In the genomic region with DNA sequence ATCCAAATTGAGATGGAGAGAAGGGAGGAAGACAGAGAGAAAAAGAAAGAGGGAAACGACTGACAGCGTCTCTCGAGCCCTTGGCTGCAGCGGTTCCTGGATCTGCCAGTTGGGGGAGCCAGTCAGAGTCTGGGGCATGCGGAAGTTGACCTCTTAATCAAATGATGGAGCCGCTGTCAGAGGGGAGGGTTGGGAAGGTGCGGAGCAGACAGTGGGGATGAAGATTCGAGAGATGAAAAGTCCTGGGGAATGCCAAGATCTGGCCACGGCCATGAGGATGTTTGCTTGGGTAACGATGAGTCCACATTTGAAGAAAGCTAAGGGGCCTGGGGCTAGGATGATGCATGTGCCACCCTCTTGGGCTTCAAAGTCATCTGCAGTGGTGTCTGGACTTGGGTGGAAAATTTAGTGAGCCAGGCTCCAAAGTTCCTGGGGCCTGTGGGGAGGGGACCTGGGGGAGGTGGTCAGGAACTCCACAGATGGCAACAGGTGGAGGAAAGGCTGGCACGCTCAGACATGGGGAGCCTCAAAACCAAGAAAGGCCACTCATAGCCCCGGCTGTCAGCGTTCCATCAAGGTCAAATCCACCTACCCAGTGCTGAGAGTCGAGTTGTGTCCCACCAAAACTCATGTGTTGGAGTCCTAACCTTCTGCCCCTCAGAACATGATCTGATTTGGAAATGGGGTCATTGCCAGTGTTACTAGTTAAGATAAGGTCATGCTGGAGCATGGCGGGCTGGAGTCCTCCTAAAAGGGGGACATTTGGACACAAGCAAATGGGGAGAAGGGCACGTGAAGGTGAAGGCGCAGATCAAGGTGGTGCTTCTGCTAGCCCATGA, we compare ENCODE assay signal across 15 cellular contexts.
A peak's percentile ranks its signal among the peaks of the same experiment; 100 is the strongest.
DNase-seq lines count a peak whose midpoint lies in the region; ATAC-seq and TF ChIP-seq lines count a peak whose summit lies in the region.
"Had no signal": no experiment of that assay in that cellular context is flagged by ENCODE, and none has a peak within 500 bp of the region (broad histone marks: within the 10 kb centered on the region; RNA-seq: fewer than 3 reads in every experiment).

No MANE protein-coding gene starts in this region.

- H3K27ac ChIP-seq in heart left ventricle, result no peak overlapping the region
- H3K27ac ChIP-seq: adrenal gland, lower lobe of right lung, VCaP had no signal

- no peak for ATAC-seq in heart left ventricle
- no peak for ATAC-seq in left cardiac atrium
- ATAC-seq in natural killer cell treated with Interleukin-12 subunit alpha and Interleukin-12 subunit beta and Interleukin-15 and Interleukin-18, amount 100 ng/mL, for 72 hours, result no peak
- ATAC-seq in GM18867 (IDR thresholded peaks at IDR 0.05; ENCODE audit: unreplicated experiment), result no peak
- ATAC-seq in HG02840 (IDR thresholded peaks at IDR 0.05; ENCODE audit: low FRiP score, unreplicated experiment), result no peak

- no peak for TF ChIP-seq POLR2A in heart left ventricle (IDR thresholded peaks at IDR 0.05)

- 78 to 89% (median 83%) methylated on average over 17 of the region's 17 CpGs for WGBS in heart left ventricle, 4 donors

- no peaks in the 10 kb centered on the region for H3K9me3 ChIP-seq in heart left ventricle
- H3K9me3 ChIP-seq: adrenal gland, lower lobe of right lung had no signal

- H3K4me3 Mint-ChIP-seq in natural killer cell treated with Interleukin-12 subunit alpha and Interleukin-12 subunit beta and Interleukin-15 and Interleukin-18, amount 100 ng/mL, for 72 hours, result no peak overlapping the region

- no peak overlapping the region for H3K4me3 ChIP-seq in heart left ventricle
- H3K4me3 ChIP-seq: adrenal gland, lower lobe of right lung had no signal

- no peaks in the 10 kb centered on the region for H3K9me3 Mint-ChIP-seq in natural killer cell treated with Interleukin-12 subunit alpha and Interleukin-12 subunit beta and Interleukin-15 and Interleukin-18, amount 100 ng/mL, for 72 hours

- peaks cover 8 to 13% of the 10 kb centered on the region in 2 donors for H3K27me3 Mint-ChIP-seq in natural killer cell treated with Interleukin-12 subunit alpha and Interleukin-12 subunit beta and Interleukin-15 and Interleukin-18, amount 100 ng/mL, for 72 hours

- no peaks in the 10 kb centered on the region for H3K4me1 Mint-ChIP-seq in natural killer cell treated with Interleukin-12 subunit alpha and Interleukin-12 subunit beta and Interleukin-15 and Interleukin-18, amount 100 ng/mL, for 72 hours (ENCODE audit: low read depth in 2 of 2)

- no peak overlapping the region for H3K27ac Mint-ChIP-seq in natural killer cell treated with Interleukin-12 subunit alpha and Interleukin-12 subunit beta and Interleukin-15 and Interleukin-18, amount 100 ng/mL, for 72 hours

- peaks cover 0 to 28% (median 0%) of the 10 kb centered on the region in 9 donors for H3K27me3 ChIP-seq in heart left ventricle
- H3K27me3 ChIP-seq: adrenal gland had no signal

- H3K4me1 ChIP-seq in heart left ventricle, result peaks cover 0 to under 1% (median 0%) of the 10 kb centered on the region in 12 donors
- H3K4me1 ChIP-seq: adrenal gland had no signal

- intact Hi-C loops in heart left ventricle (cut with DNase I), result no loop called here
- intact Hi-C loops in left cardiac atrium (cut with DNase I), result no loop called here

- DNase-seq in heart left ventricle, result peak in 3 of 5 donors; percentile 7 to 26 (median 7)
- DNase-seq in left cardiac atrium, result no peak
- peak; percentile 45 for DNase-seq in ecto neural progenitor cell (ENCODE audit: low spot score)
- peak; percentile 34 for DNase-seq in natural killer cell treated with Interleukin-12 subunit alpha and Interleukin-12 subunit beta and Interleukin-15 and Interleukin-18, amount 100 ng/mL, for 72 hours (ENCODE audit: low spot score)
- DNase-seq in stimulated activated CD4-positive, alpha-beta T cell treated with anti-CD3 and anti-CD28 coated beads, Interleukin-1b, Interleukin-23, amount 100 ng/mL, for 48 hours, result no peak
- DNase-seq in NCI-H82 (lab: John Stamatoyannopoulos, UW), result no peak
- DNase-seq: glutamatergic neuron; lower lobe of right lung; NCI-H1436 treated with DMSO at 0.1 percent for 48 hours; NCI-H446 treated with DMSO at 0.1 percent for 48 hours; stimulated activated naive CD4-positive, alpha-beta T cell had no signal

- no peaks in the 10 kb centered on the region for H3K36me3 Mint-ChIP-seq in natural killer cell treated with Interleukin-12 subunit alpha and Interleukin-12 subunit beta and Interleukin-15 and Interleukin-18, amount 100 ng/mL, for 72 hours

- TF ChIP-seq CTCF in heart left ventricle (IDR thresholded peaks at IDR 0.05), result no peak

- H3K36me3 ChIP-seq in heart left ventricle, result no peaks in the 10 kb centered on the region
- H3K36me3 ChIP-seq: adrenal gland, lower lobe of right lung had no signal

Comparison
In these comparisons a context has a peak if more than half of its experiments do, and no peak if none do; other contexts are left out.
1. DNase-seq: peak in heart left ventricle (3 of 5), ecto neural progenitor cell (single experiment) and natural killer cell treated with Interleukin-12 subunit alpha and Interleukin-12 subunit beta and Interleukin-15 and Interleukin-18, amount 100 ng/mL, for 72 hours (single experiment); none in left cardiac atrium (single experiment), stimulated activated CD4-positive, alpha-beta T cell treated with anti-CD3 and anti-CD28 coated beads, Interleukin-1b, Interleukin-23, amount 100 ng/mL, for 48 hours (single experiment) and NCI-H82 (single experiment).